ENCODE assay signal across 8 cellular contexts in the genomic region with DNA sequence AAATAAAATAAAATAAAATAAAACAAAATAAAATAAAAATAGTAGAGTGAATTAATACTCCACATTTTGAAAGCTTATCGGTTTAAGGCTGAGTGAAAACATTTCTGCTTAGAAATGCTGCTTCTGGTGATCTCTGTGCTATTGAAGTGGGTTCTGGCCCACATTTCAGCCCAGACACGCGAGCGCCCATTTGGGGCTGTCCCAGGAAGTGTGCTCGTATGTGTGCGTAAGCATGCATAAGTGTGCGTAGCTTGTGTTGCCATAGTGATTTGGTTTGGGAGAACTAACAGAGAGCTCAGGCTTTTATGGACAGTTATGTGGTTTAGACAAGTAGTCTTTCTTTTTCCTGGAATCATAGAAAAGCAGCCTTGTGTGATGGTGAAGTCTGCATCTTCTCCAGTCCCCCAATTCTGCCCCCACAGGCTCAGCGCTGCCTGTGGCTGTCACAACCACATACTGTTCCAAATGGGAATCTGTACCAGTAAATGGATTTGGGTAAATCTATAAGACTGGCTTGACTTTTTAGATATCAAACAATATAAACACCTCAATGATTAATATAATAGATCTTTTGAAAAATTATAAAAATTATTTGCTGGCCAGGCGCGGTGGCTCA. TPM values are rescaled to one million over a fixed set of nuclear protein-coding genes. Genes with fewer than 3 reads are reported as not detected.
DNase-seq lines count a peak whose midpoint lies in the region; ATAC-seq and TF ChIP-seq lines count a peak whose summit lies in the region.

No MANE protein-coding gene starts in this region.

- no peak overlapping the region for H3K27ac ChIP-seq in SK-N-SH (ENCODE audit: low read depth in 2 of 2, low read length in 1 of 2)

- no peaks in the 10 kb centered on the region for H3K36me3 Mint-ChIP-seq in activated naive CD8-positive, alpha-beta T cell treated with anti-CD3 and anti-CD28 coated beads, Interleukin-2, amount 50 U/mL, for 24 hours (ENCODE audit: low read depth)

- H3K27me3 ChIP-seq in SK-N-SH (ENCODE audit: insufficient read depth) = no peaks in the 10 kb centered on the region

- POLR2A ChIA-PET in SK-N-SH (lab: Yijun Ruan, JAX) = no interaction called here

- no peak for TF ChIP-seq CTCF in SK-N-SH (IDR thresholded peaks at IDR 0.05)

- H3K4me2 ChIP-seq in SK-N-SH = no peak overlapping the region

- H3K9me3 ChIP-seq in SK-N-SH = no peaks in the 10 kb centered on the region

- no peak for TF ChIP-seq EP300 in SK-N-SH (IDR thresholded peaks at IDR 0.05; ENCODE audit: borderline replicate concordance in 1 of 2, low read depth in 1 of 2, low read length in 1 of 2)

- no peak overlapping the region for H3K4me3 Mint-ChIP-seq in activated naive CD8-positive, alpha-beta T cell treated with anti-CD3 and anti-CD28 coated beads, Interleukin-2, amount 50 U/mL, for 24 hours

- peak overlapping the region; percentile 89 for H3K27ac Mint-ChIP-seq in activated naive CD8-positive, alpha-beta T cell treated with anti-CD3 and anti-CD28 coated beads, Interleukin-2, amount 50 U/mL, for 24 hours

- no peaks in the 10 kb centered on the region for H4K20me1 ChIP-seq in SK-N-SH (ENCODE audit: insufficient read depth)

- H3K4me3 ChIP-seq in SK-N-SH (ENCODE audit: low read depth in 2 of 2, low read length in 1 of 2) = no peak overlapping the region

- H3F3A ChIP-seq in SK-N-SH (replicated peaks; ENCODE audit: insufficient read depth) = no peaks in the 10 kb centered on the region

- H3K36me3 ChIP-seq in SK-N-SH (replicated peaks in 1 of 2; ENCODE audit: control insufficient read depth in 1 of 2, insufficient read depth in 2 of 2, low read length in 1 of 2) = no peaks in the 10 kb centered on the region

- H3K9me2 ChIP-seq in SK-N-SH = no peaks in the 10 kb centered on the region

- TF ChIP-seq RAD21 in SK-N-SH (IDR thresholded peaks at IDR 0.05; ENCODE audit: low read length) = no peak

- no peaks in the 10 kb centered on the region for H3K9me3 Mint-ChIP-seq in activated naive CD8-positive, alpha-beta T cell treated with anti-CD3 and anti-CD28 coated beads, Interleukin-2, amount 50 U/mL, for 24 hours

- CTCF ChIA-PET in SK-N-SH (lab: Yijun Ruan, JAX) = interaction anchor here (0.6 to 1.2 kb wide), 3 partner anchors 58 to 327 kb away, joined by 3 read pairs; no protein-coding TSS in a partner anchor

- no peak overlapping the region for H2AFZ ChIP-seq in SK-N-SH (ENCODE audit: low read depth)

- ATAC-seq in GM19372 (IDR thresholded peaks at IDR 0.05; ENCODE audit: low read depth, unreplicated experiment) (peak; percentile 62), HG02759 (IDR thresholded peaks at IDR 0.05; ENCODE audit: unreplicated experiment) (no peak), GM19467 (IDR thresholded peaks at IDR 0.05; ENCODE audit: unreplicated experiment) (no peak)
- peak; percentile 99 for ATAC-seq in activated naive CD8-positive, alpha-beta T cell treated with anti-CD3 and anti-CD28 coated beads, Interleukin-2, amount 50 U/mL, for 24 hours

- no peaks in the 10 kb centered on the region for H3K27me3 Mint-ChIP-seq in activated naive CD8-positive, alpha-beta T cell treated with anti-CD3 and anti-CD28 coated beads, Interleukin-2, amount 50 U/mL, for 24 hours

- DNase-seq in T-helper 2 cell (peak in 4 of 5 experiments; percentile 44 to 85 (median 64)), NCI-H2171 (lab: John Stamatoyannopoulos, UW) (no peak), SK-N-SH (no peak)
- DNase-seq in activated naive CD8-positive, alpha-beta T cell treated with anti-CD3 and anti-CD28 coated beads, Interleukin-2, amount 50 U/mL, for 24 hours = peak; percentile 68
- DNase-seq in stimulated activated CD8-positive, alpha-beta memory T cell treated with anti-CD3 and anti-CD28 coated beads, Interleukin-15, amount 100 ng/mL, for 4 hours (ENCODE audit: low read depth in 2 of 2) = peak; percentile 37 to 53

- H3K4me1 Mint-ChIP-seq in activated naive CD8-positive, alpha-beta T cell treated with anti-CD3 and anti-CD28 coated beads, Interleukin-2, amount 50 U/mL, for 24 hours = peaks cover 22% of the 10 kb centered on the region

- WGBS in SK-N-SH (ENCODE audit: low lambda C conversion rate) = 98% methylated on average over 10 of the region's 10 CpGs

- no peak overlapping the region for H3K9ac ChIP-seq in SK-N-SH

- H3K4me1 ChIP-seq in SK-N-SH (ENCODE audit: control insufficient read depth in 1 of 2, insufficient read depth in 2 of 2, low read depth in 1 of 2, low read length in 1 of 2) = peaks cover 0 to 16% of the 10 kb centered on the region in 2 experiments; a peak in 1 of 4 replicates

- no peaks in the 10 kb centered on the region for H3K79me2 ChIP-seq in SK-N-SH (ENCODE audit: insufficient read depth)

TF ChIP-seq in SK-N-SH, 30 proteins besides CTCF, POLR2A, EP300 and RAD21:
- no peak for TF ChIP-seq FOSL2 (IDR thresholded peaks at IDR 0.05; ENCODE audit: borderline replicate concordance, low read depth)
- TF ChIP-seq TEAD4 (IDR thresholded peaks at IDR 0.05; ENCODE audit: borderline replicate concordance, insufficient read depth) = no peak
- TF ChIP-seq GATA2 (CRISPR knock-in tag; IDR thresholded peaks at IDR 0.05) = no peak
- no peak for TF ChIP-seq YY1 (IDR thresholded peaks at IDR 0.05; ENCODE audit: low read depth)
- no peak for TF ChIP-seq FOXJ3 (CRISPR knock-in tag; IDR thresholded peaks at IDR 0.05)
- TF ChIP-seq NFIC (IDR thresholded peaks at IDR 0.05; ENCODE audit: borderline replicate concordance) = no peak
- TF ChIP-seq, protein P1, sequence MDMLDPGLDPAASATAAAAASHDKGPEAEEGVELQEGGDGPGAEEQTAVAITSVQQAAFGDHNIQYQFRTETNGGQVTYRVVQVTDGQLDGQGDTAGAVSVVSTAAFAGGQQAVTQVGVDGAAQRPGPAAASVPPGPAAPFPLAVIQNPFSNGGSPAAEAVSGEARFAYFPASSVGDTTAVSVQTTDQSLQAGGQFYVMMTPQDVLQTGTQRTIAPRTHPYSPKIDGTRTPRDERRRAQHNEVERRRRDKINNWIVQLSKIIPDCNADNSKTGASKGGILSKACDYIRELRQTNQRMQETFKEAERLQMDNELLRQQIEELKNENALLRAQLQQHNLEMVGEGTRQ (IDR thresholded peaks at IDR 0.05; ENCODE audit: borderline replicate concordance, low read depth, low read length) = no peak
- TF ChIP-seq TAF1 (IDR thresholded peaks at IDR 0.05; ENCODE audit: borderline replicate concordance, low read depth, low read length) = no peak
- TF ChIP-seq REST (IDR thresholded peaks at IDR 0.05; ENCODE audit: low read depth, low read length) = no peak
- TF ChIP-seq, protein P2, sequence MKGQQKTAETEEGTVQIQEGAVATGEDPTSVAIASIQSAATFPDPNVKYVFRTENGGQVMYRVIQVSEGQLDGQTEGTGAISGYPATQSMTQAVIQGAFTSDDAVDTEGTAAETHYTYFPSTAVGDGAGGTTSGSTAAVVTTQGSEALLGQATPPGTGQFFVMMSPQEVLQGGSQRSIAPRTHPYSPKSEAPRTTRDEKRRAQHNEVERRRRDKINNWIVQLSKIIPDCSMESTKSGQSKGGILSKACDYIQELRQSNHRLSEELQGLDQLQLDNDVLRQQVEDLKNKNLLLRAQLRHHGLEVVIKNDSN (IDR thresholded peaks at IDR 0.05; ENCODE audit: borderline replicate concordance, low read depth) = no peak
- TF ChIP-seq EZH2phosphoT487 (IDR thresholded peaks at IDR 0.05; ENCODE audit: borderline replicate concordance, low read depth) = no peak
- no peak for TF ChIP-seq MXI1 (IDR thresholded peaks at IDR 0.05; ENCODE audit: low read depth, low read length)

RNA-seq across cellular contexts. Expression of gene PURB, which starts 29.8 kb away (rescaled TPM):
- polyA plus RNA-seq in SK-N-SH (2012; rRNA removed) = 4.1 and 4.8 TPM in 2 replicates
- 7.9 and 8.7 TPM in 2 replicates for polyA plus RNA-seq in SK-N-SH (2012; cell fraction: cytosol; rRNA removed)
- polyA plus RNA-seq in SK-N-SH (2012; cell fraction: nucleus; rRNA removed) = 3.3 and 5.1 TPM in 2 replicates

Comparison
In these comparisons a context has a peak if more than half of its experiments do, and no peak if none do; other contexts are left out.
1. ATAC-seq: peak in GM19372 (single experiment) and activated naive CD8-positive, alpha-beta T cell treated with anti-CD3 and anti-CD28 coated beads, Interleukin-2, amount 50 U/mL, for 24 hours (single experiment); none in HG02759 (single experiment) and GM19467 (single experiment).
2. DNase-seq: peak in T-helper 2 cell (4 of 5), activated naive CD8-positive, alpha-beta T cell treated with anti-CD3 and anti-CD28 coated beads, Interleukin-2, amount 50 U/mL, for 24 hours (single experiment) and stimulated activated CD8-positive, alpha-beta memory T cell treated with anti-CD3 and anti-CD28 coated beads, Interleukin-15, amount 100 ng/mL, for 4 hours (2 of 2); none in NCI-H2171 (single experiment) and SK-N-SH (single experiment).